Comparison of ENCODE assay signal across 1 cellular context in the genomic region with DNA sequence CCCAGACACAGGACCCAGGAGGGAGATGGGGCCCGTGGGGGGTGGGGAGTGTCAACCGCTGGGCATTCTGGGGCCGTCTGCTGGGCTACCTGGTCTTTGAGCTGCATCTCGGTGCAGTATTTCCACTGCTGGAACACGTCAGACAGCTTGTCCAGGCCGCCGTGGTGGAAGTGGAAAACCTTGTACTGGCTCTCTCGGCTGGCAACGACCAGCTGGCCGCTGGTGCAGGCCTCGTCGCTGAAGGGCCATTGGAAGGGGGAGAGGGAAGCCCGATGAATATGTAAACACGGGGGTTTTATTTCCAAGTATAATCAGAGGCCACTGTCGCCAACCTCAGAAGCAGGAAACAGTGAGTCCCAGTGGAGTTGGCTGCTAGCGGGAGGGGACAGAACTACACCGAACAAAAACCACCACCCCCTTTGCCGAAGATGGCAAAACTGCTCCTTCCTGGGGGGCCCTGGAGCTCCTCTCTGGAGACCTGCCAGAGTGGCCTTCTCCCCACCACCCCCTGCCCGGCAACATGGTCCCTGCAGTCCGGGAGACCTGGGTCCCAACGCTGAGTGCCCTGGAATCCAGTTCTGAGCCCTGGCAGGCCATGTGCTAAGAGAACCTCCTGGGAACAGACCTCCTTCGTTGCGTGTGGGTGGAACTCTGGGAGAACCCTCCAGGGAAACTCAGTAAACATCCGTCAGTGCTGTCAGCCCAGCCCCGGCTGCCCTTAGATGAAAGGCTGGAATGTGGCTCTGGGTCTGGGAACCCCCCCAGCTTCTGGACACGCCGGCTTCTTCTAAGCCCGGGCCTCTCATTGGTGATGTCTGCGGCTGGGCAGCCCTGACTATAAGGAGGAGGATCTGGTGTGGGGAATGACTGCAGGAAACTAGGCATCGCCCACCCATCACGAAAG.
TF ChIP-seq lines count a peak whose summit lies in the region.

No MANE protein-coding gene starts in this region.

TF ChIP-seq in IMR-90, 13 proteins besides CTCF, POLR2A, EP300 and RAD21 (continued from another document):
- no peak for TF ChIP-seq USF2 (IDR thresholded peaks at IDR 0.05; ENCODE audit: low read depth, low read length)
- no peak for TF ChIP-seq FOS (IDR thresholded peaks at IDR 0.05; ENCODE audit: low read depth, low read length)
- TF ChIP-seq CHD1 (IDR thresholded peaks at IDR 0.05; ENCODE audit: low read depth, low read length) = no peak
- TF ChIP-seq MAFK (IDR thresholded peaks at IDR 0.05; ENCODE audit: low read depth, low read length) = no peak
- TF ChIP-seq RFX5 (IDR thresholded peaks at IDR 0.05; ENCODE audit: low read depth, low read length) = no peak
- no peak for TF ChIP-seq ELK1 (IDR thresholded peaks at IDR 0.05; ENCODE audit: borderline replicate concordance, low read depth, low read length)
